In the genomic region with DNA sequence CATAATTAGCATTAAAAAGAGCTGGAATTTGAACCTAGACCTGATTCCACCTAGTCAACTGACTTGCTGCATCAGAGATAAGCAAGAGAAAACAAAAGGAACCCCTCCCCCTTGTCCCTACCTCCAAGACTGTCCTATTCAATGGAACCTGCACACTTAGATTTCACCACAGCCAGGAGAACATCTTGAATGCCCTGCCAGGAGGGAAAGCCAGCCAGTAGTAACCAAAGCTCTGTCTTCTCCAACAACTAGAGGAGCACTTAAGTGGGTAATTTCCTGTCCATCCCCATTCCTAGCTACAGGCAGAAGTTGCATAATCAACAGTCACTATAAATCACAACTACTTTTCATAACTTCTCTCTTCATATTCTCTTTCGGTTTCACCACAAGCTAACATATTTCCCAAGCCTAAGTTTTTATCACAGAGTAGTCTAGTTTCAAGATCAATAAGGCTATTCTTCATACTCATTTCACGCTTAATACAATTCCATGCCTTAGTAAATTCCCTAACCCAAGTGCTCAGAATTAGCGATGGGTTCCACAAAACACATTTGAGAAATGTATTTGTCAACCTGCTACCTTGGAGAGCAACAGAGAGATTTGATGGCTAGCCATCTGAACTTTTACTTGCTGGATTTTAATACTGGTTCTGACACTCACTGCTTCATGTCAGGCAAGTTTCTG, we compare ENCODE assay signal across 8 cellular contexts. TPM values are rescaled to one million over a fixed set of nuclear protein-coding genes. Genes with fewer than 3 reads are reported as not detected.
DNase-seq lines count a peak whose midpoint lies in the region; ATAC-seq and TF ChIP-seq lines count a peak whose summit lies in the region.

No MANE protein-coding gene starts in this region.

- H3K9me3 ChIP-seq in mesenchymal stem cell (ENCODE audit: control insufficient read depth, low read length) = peaks cover 6% of the 10 kb centered on the region

- H3K23ac ChIP-seq in mesenchymal stem cell (ENCODE audit: low read length in 2 of 2) = no peak overlapping the region

- BruUV-seq in Calu3 (replicated peaks; lab: Mats Ljungman, UMichigan) = no TSS peak

- H4K91ac ChIP-seq in mesenchymal stem cell (ENCODE audit: low read length) = no peak overlapping the region

- H3K79me1 ChIP-seq in mesenchymal stem cell (replicated peaks; ENCODE audit: low read length, poor library complexity, severe bottlenecking) = peaks cover 22% of the 10 kb centered on the region

- no peak overlapping the region for H2AFZ ChIP-seq in mesenchymal stem cell (ENCODE audit: low read depth, low read length)

- no peak for TF ChIP-seq CTCF in Calu3 (IDR thresholded peaks at IDR 0.05; ENCODE audit: unreplicated experiment)
- TF ChIP-seq CTCF in glutamatergic neuron (IDR thresholded peaks at IDR 0.05; ENCODE audit: partially characterized antibody, unreplicated experiment) = no peak

- no peak overlapping the region for H3K4ac ChIP-seq in mesenchymal stem cell (ENCODE audit: low read depth in 1 of 2, low read length in 2 of 2)

- H3K14ac ChIP-seq in mesenchymal stem cell (ENCODE audit: low read length in 2 of 2) = no peak overlapping the region

- peak overlapping the region; percentile 20 for H3K27ac Mint-ChIP-seq in Calu3 (ENCODE audit: unreplicated experiment)
- peak overlapping the region; percentile 24 for H3K27ac Mint-ChIP-seq in activated naive CD8-positive, alpha-beta T cell treated with anti-CD3 and anti-CD28 coated beads, Interleukin-2, amount 50 U/mL, for 24 hours
- H3K27ac Mint-ChIP-seq in glutamatergic neuron (ENCODE audit: unreplicated experiment) = no peak overlapping the region

- DNase-seq in Calu3 (no peak), mesenchymal stem cell (peak; percentile 77), H7 (no peak), glutamatergic neuron (no peak)
- DNase-seq in activated naive CD8-positive, alpha-beta T cell treated with anti-CD3 and anti-CD28 coated beads, Interleukin-2, amount 50 U/mL, for 24 hours = no peak

- peaks cover 22% of the 10 kb centered on the region for H3K36me3 Mint-ChIP-seq in Calu3 (ENCODE audit: insufficient read depth, unreplicated experiment)
- peaks cover 18% of the 10 kb centered on the region for H3K36me3 Mint-ChIP-seq in activated naive CD8-positive, alpha-beta T cell treated with anti-CD3 and anti-CD28 coated beads, Interleukin-2, amount 50 U/mL, for 24 hours (ENCODE audit: low read depth)
- H3K36me3 Mint-ChIP-seq in glutamatergic neuron (ENCODE audit: unreplicated experiment) = peaks cover 10% of the 10 kb centered on the region

- H2BK120ac ChIP-seq in mesenchymal stem cell (ENCODE audit: low read depth, low read length) = no peak overlapping the region

- TF ChIP-seq EP300 in Ishikawa (IDR thresholded peaks at IDR 0.05; ENCODE audit: borderline replicate concordance) = no peak

- H2BK15ac ChIP-seq in mesenchymal stem cell (ENCODE audit: low read depth, poor library complexity, severe bottlenecking) = no peak overlapping the region

- H3K9ac ChIP-seq in mesenchymal stem cell (ENCODE audit: low read length) = no peak overlapping the region

- no peaks in the 10 kb centered on the region for H3K27me3 Mint-ChIP-seq in Calu3 (ENCODE audit: unreplicated experiment)
- H3K27me3 Mint-ChIP-seq in activated naive CD8-positive, alpha-beta T cell treated with anti-CD3 and anti-CD28 coated beads, Interleukin-2, amount 50 U/mL, for 24 hours = no peaks in the 10 kb centered on the region
- H3K27me3 Mint-ChIP-seq in glutamatergic neuron (ENCODE audit: unreplicated experiment) = peaks cover 3% of the 10 kb centered on the region

- no peak for ATAC-seq in activated naive CD8-positive, alpha-beta T cell treated with anti-CD3 and anti-CD28 coated beads, Interleukin-2, amount 50 U/mL, for 24 hours
- ATAC-seq in HG02571 (IDR thresholded peaks at IDR 0.05; ENCODE audit: unreplicated experiment) (no peak), HG03439 (IDR thresholded peaks at IDR 0.05; ENCODE audit: unreplicated experiment) (no peak)

- H2BK5ac ChIP-seq in mesenchymal stem cell (ENCODE audit: low read depth, low read length, poor library complexity, severe bottlenecking) = no peak overlapping the region

- no peak overlapping the region for H2BK12ac ChIP-seq in mesenchymal stem cell (ENCODE audit: low read length in 2 of 2)

- no peak for TF ChIP-seq RAD21 in Ishikawa (IDR thresholded peaks at IDR 0.05; ENCODE audit: low read depth)

- H3K36me3 ChIP-seq in mesenchymal stem cell (ENCODE audit: control insufficient read depth in 1 of 2, insufficient read depth in 2 of 2, low read depth in 1 of 2, low read length in 2 of 2) = no peaks in the 10 kb centered on the region
- no peaks in the 10 kb centered on the region for H3K36me3 ChIP-seq in H7 (replicated peaks; ENCODE audit: control insufficient read depth, insufficient read depth, low read length)

- CTCF ChIA-PET in Calu3 (lab: Charles Lee) = no interaction called here

- peak overlapping the region in 1 of 2 experiments; percentile 89 for H3K4me3 ChIP-seq in mesenchymal stem cell (ENCODE audit: insufficient read depth in 1 of 2, low read depth in 1 of 2, low read length in 2 of 2)
- no peak overlapping the region for H3K4me3 ChIP-seq in H7 (ENCODE audit: insufficient read depth, low read depth, low read length)

- peak overlapping the region in 1 of 2 experiments; percentile 5 for H3K18ac ChIP-seq in mesenchymal stem cell (ENCODE audit: low read depth in 1 of 2, low read length in 2 of 2)

- no peak overlapping the region for H2AK5ac ChIP-seq in mesenchymal stem cell (ENCODE audit: low read length, severe bottlenecking)

- H3K27me3 ChIP-seq in mesenchymal stem cell (ENCODE audit: control insufficient read depth in 1 of 2, insufficient read depth in 1 of 2, low read length in 2 of 2) (no peaks in the 10 kb centered on the region), H7 (ENCODE audit: control insufficient read depth, insufficient read depth, low read length) (0 out of 2 replicates have a peak, but pooled peaks cover 2% of the 10 kb centered on the region)

- H3K4me1 Mint-ChIP-seq in Calu3 (ENCODE audit: low read depth, unreplicated experiment) (peaks cover 52% of the 10 kb centered on the region), glutamatergic neuron (ENCODE audit: low read depth, unreplicated experiment) (peaks cover 6% of the 10 kb centered on the region)
- peaks cover 44% of the 10 kb centered on the region for H3K4me1 Mint-ChIP-seq in activated naive CD8-positive, alpha-beta T cell treated with anti-CD3 and anti-CD28 coated beads, Interleukin-2, amount 50 U/mL, for 24 hours

- peak overlapping the region; percentile 66 for H3K4me3 Mint-ChIP-seq in Calu3 (ENCODE audit: low read depth, unreplicated experiment)
- H3K4me3 Mint-ChIP-seq in activated naive CD8-positive, alpha-beta T cell treated with anti-CD3 and anti-CD28 coated beads, Interleukin-2, amount 50 U/mL, for 24 hours = peak overlapping the region; percentile 91
- H3K4me3 Mint-ChIP-seq in glutamatergic neuron (ENCODE audit: unreplicated experiment) = no peak overlapping the region

- no peak overlapping the region for H3K27ac ChIP-seq in mesenchymal stem cell (ENCODE audit: low read length, poor library complexity, severe bottlenecking)

- peaks cover 3% of the 10 kb centered on the region for H3K9me3 Mint-ChIP-seq in Calu3 (ENCODE audit: low read depth, unreplicated experiment)
- peaks cover 13% of the 10 kb centered on the region for H3K9me3 Mint-ChIP-seq in activated naive CD8-positive, alpha-beta T cell treated with anti-CD3 and anti-CD28 coated beads, Interleukin-2, amount 50 U/mL, for 24 hours
- H3K9me3 Mint-ChIP-seq in glutamatergic neuron (ENCODE audit: unreplicated experiment) = peaks cover 11% of the 10 kb centered on the region

- peaks cover 16% of the 10 kb centered on the region for H3K4me1 ChIP-seq in mesenchymal stem cell (ENCODE audit: control insufficient read depth, insufficient read depth, low read depth, low read length)

- no peak overlapping the region for H4K8ac ChIP-seq in mesenchymal stem cell (ENCODE audit: low read length)

- 81% methylated on average over 3 of the region's 3 CpGs for WGBS in mesenchymal stem cell

- H3K4me2 ChIP-seq in mesenchymal stem cell (ENCODE audit: low read length, poor library complexity, severe bottlenecking) = no peak overlapping the region

- intact Hi-C loops in Calu3 (cut with micrococcal nuclease; ENCODE audit: unreplicated experiment) = no loop called here

TF ChIP-seq in Ishikawa, 13 proteins besides CTCF, POLR2A, EP300 and RAD21 (continues in another document):
- TF ChIP-seq, protein P1, sequence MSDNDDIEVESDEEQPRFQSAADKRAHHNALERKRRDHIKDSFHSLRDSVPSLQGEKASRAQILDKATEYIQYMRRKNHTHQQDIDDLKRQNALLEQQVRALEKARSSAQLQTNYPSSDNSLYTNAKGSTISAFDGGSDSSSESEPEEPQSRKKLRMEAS (IDR thresholded peaks at IDR 0.05) = no peak
- no peak for TF ChIP-seq TCF12 (IDR thresholded peaks at IDR 0.05; ENCODE audit: low read depth)
- TF ChIP-seq FOXM1 (IDR thresholded peaks at IDR 0.05; ENCODE audit: borderline replicate concordance, low read depth) = no peak
- TF ChIP-seq NFIC (IDR thresholded peaks at IDR 0.05) = no peak
- TF ChIP-seq CEBPB (IDR thresholded peaks at IDR 0.05) = peak; percentile 47; the same call in 1 of the 2 replicates

RNA-seq across cellular contexts. Expression of a gene that starts 2.2 kb away (rescaled TPM):
- total RNA-seq in Calu3 (2022) (13.0 and 13.1 TPM in 2 replicates), glutamatergic neuron (ENCODE audit: unreplicated experiment) (13.9 TPM)
- 16.6 TPM for polyA plus RNA-seq in mesenchymal stem cell (2013, experiment 1 of 2)
- polyA plus RNA-seq in mesenchymal stem cell (2013, experiment 2 of 2) = 16.1 TPM
- 10.9 and 13.4 TPM in 2 replicates for total RNA-seq in H7 (2014; rRNA removed; shearing (Covaris generic))
